Comparison of ENCODE assay signal across 32 cellular contexts in genomic region chr11:10634407-10634806, GRCh38. TPM values are rescaled to one million over a fixed set of nuclear protein-coding genes. Genes with fewer than 3 reads are reported as not detected.
"Had no signal": no experiment of that assay in that cellular context is flagged by ENCODE, and none has a peak within 500 bp of the region (broad histone marks: within the 10 kb centered on the region; RNA-seq: fewer than 3 reads in every experiment).

No MANE protein-coding gene starts in this region.

- H3K27ac Mint-ChIP-seq: activated CD4-positive, alpha-beta memory T cell treated with anti-CD3 and anti-CD28 coated beads for 36 hours; activated CD4-positive, alpha-beta T cell treated with anti-CD3 and anti-CD28 coated beads for 36 hours; activated CD4-positive, alpha-beta T cell treated with anti-CD3 and anti-CD28 coated beads, Interleukin-2, amount 10 ng/mL, durations not matched to agents 24 days and 14 days; activated CD8-positive, alpha-beta T cell treated with anti-CD3 and anti-CD28 coated beads, Interleukin-2, amount 10 ng/mL, durations not matched to agents 7 days and 5 days; activated naive CD8-positive, alpha-beta T cell; activated T-helper 17 cell treated with anti-CD3 and anti-CD28 coated beads, Interleukin-2, amount 50 U/mL, for 72 hours; brain; dendritic cell treated with granulocyte-macrophage colony-stimulating factor and Interleukin-4, amounts not matched to agents 40 ng/mL and 50 ng/mL, for 4 days had no signal

- H3K4me1 ChIP-seq: breast epithelium, colonic mucosa, foreskin keratinocyte, gastrocnemius medialis had no signal

- H3K4me3 ChIP-seq: ascending aorta, breast epithelium, cardiac muscle cell, colonic mucosa, dorsolateral prefrontal cortex, esophagus muscularis mucosa, gastrocnemius medialis, heart left ventricle had no signal

- H3K9me3 ChIP-seq: ascending aorta, breast epithelium, colonic mucosa, esophagus muscularis mucosa, gastrocnemius medialis, heart left ventricle had no signal

- H3K9me3 Mint-ChIP-seq: activated CD4-positive, alpha-beta memory T cell treated with anti-CD3 and anti-CD28 coated beads for 36 hours; activated CD4-positive, alpha-beta T cell treated with anti-CD3 and anti-CD28 coated beads, Interleukin-2, amount 10 ng/mL, durations not matched to agents 24 days and 14 days; activated T-cell treated with anti-CD3 and anti-CD28 coated beads, Interleukin-2, amount 50 U/mL, for 4 hours; activated T-helper 17 cell treated with anti-CD3 and anti-CD28 coated beads, Interleukin-2, amount 50 U/mL, for 72 hours; dendritic cell treated with granulocyte-macrophage colony-stimulating factor and Interleukin-4, amounts not matched to agents 40 ng/mL and 50 ng/mL, for 4 days had no signal

- ATAC-seq: activated CD4-positive, alpha-beta T cell treated with anti-CD3 and anti-CD28 coated beads for 36 hours; activated CD8-positive, alpha-beta T cell treated with anti-CD3 and anti-CD28 coated beads, Interleukin-2, amount 10 ng/mL, durations not matched to agents 7 days and 5 days; activated T-cell treated with anti-CD3 and anti-CD28 coated beads, Interleukin-2, amount 50 U/mL, for 4 hours; activated T-helper 17 cell treated with anti-CD3 and anti-CD28 coated beads, Interleukin-2, amount 50 U/mL, for 72 hours; foreskin keratinocyte; gastrocnemius medialis; heart left ventricle had no signal

- H3K4me1 Mint-ChIP-seq: activated CD4-positive, alpha-beta T cell treated with anti-CD3 and anti-CD28 coated beads, Interleukin-2, amount 10 ng/mL, durations not matched to agents 24 days and 14 days; activated T-helper 17 cell treated with anti-CD3 and anti-CD28 coated beads, Interleukin-2, amount 50 U/mL, for 72 hours had no signal

- H3K36me3 ChIP-seq: breast epithelium, cardiac muscle cell, colonic mucosa, gastrocnemius medialis had no signal

- H3K27me3 ChIP-seq: ascending aorta, breast epithelium, cardiac muscle cell, colonic mucosa, dorsolateral prefrontal cortex, esophagus muscularis mucosa, gastrocnemius medialis, heart left ventricle had no signal

- H3K27ac ChIP-seq: breast epithelium, cardiac muscle cell, colonic mucosa, dorsolateral prefrontal cortex, foreskin keratinocyte, gastrocnemius medialis, heart left ventricle had no signal

- H3K4me3 Mint-ChIP-seq: activated CD4-positive, alpha-beta memory T cell treated with anti-CD3 and anti-CD28 coated beads for 36 hours; activated CD4-positive, alpha-beta T cell treated with anti-CD3 and anti-CD28 coated beads for 36 hours; activated CD4-positive, alpha-beta T cell treated with anti-CD3 and anti-CD28 coated beads, Interleukin-2, amount 10 ng/mL, durations not matched to agents 24 days and 14 days; activated CD8-positive, alpha-beta T cell treated with anti-CD3 and anti-CD28 coated beads, Interleukin-2, amount 10 ng/mL, durations not matched to agents 7 days and 5 days; activated naive CD8-positive, alpha-beta T cell; activated T-cell treated with anti-CD3 and anti-CD28 coated beads, Interleukin-2, amount 50 U/mL, for 4 hours; activated T-helper 17 cell treated with anti-CD3 and anti-CD28 coated beads, Interleukin-2, amount 50 U/mL, for 72 hours; brain; dendritic cell treated with granulocyte-macrophage colony-stimulating factor and Interleukin-4, amounts not matched to agents 40 ng/mL and 50 ng/mL, for 4 days had no signal

- H3K27me3 Mint-ChIP-seq: activated CD4-positive, alpha-beta T cell treated with anti-CD3 and anti-CD28 coated beads for 36 hours; brain had no signal

- DNase-seq: activated CD4-positive, alpha-beta memory T cell treated with anti-CD3 and anti-CD28 coated beads for 36 hours; activated CD4-positive, alpha-beta T cell treated with anti-CD3 and anti-CD28 coated beads for 36 hours; activated CD4-positive, alpha-beta T cell treated with anti-CD3 and anti-CD28 coated beads, Interleukin-2, amount 10 ng/mL, durations not matched to agents 24 days and 14 days; activated CD4-positive, CD25-positive, alpha-beta regulatory T cell; activated CD4-positive, CD25-positive, alpha-beta regulatory T cell treated with anti-CD3 and anti-CD28 coated beads, Interleukin-2, amount 50 U/mL, for 72 hours; activated CD8-positive, alpha-beta T cell treated with anti-CD3 and anti-CD28 coated beads, Interleukin-2, amount 10 ng/mL, durations not matched to agents 7 days and 5 days; activated effector memory CD4-positive, alpha-beta T cell treated with Interleukin-2 at 50 U/mL for 16 hours; activated gamma-delta T cell treated with Interleukin-2 at 50 U/mL for 16 hours; activated naive CD4-positive, alpha-beta T cell treated with anti-CD3 and anti-CD28 coated beads, Interleukin-2, amount 50 U/mL, for 16 hours; activated naive CD4-positive, alpha-beta T cell treated with Interleukin-2 at 50 U/mL for 16 hours; activated T-cell treated with anti-CD3 and anti-CD28 coated beads, Interleukin-2, amount 50 U/mL, for 4 hours; central memory CD4-positive, alpha-beta T cell; cerebellar nuclear complex; colonic mucosa; dorsolateral prefrontal cortex; effector memory CD4-positive, alpha-beta T cell; erythroblast; foreskin keratinocyte; gastrocnemius medialis; glutamatergic neuron; heart left ventricle; T-helper 2 cell had no signal

- H3K36me3 Mint-ChIP-seq: activated CD4-positive, alpha-beta memory T cell treated with anti-CD3 and anti-CD28 coated beads for 36 hours; activated naive CD8-positive, alpha-beta T cell; brain had no signal

RNA-seq across cellular contexts. Expression of gene IRAG1, which starts 59.1 kb away (rescaled TPM):
- total RNA-seq: activated CD4-positive, alpha-beta memory T cell treated with anti-CD3 and anti-CD28 coated beads for 36 hours; activated CD4-positive, alpha-beta T cell treated with anti-CD3 and anti-CD28 coated beads for 36 hours; activated CD4-positive, alpha-beta T cell treated with anti-CD3 and anti-CD28 coated beads, Interleukin-2, amount 10 ng/mL, durations not matched to agents 24 days and 14 days; activated CD8-positive, alpha-beta memory T cell treated with anti-CD3 and anti-CD28 coated beads for 36 hours; activated CD8-positive, alpha-beta T cell treated with anti-CD3 and anti-CD28 coated beads, Interleukin-2, amount 10 ng/mL, durations not matched to agents 7 days and 5 days; T-helper 1 cell treated with Interleukin-12 subunit alpha and Interleukin-12 subunit beta and Interleukin-4 antibody, amounts not matched to agents 30 ng/mL and 1 ng/mL, for 36 hours had no signal
